In the genomic region with DNA sequence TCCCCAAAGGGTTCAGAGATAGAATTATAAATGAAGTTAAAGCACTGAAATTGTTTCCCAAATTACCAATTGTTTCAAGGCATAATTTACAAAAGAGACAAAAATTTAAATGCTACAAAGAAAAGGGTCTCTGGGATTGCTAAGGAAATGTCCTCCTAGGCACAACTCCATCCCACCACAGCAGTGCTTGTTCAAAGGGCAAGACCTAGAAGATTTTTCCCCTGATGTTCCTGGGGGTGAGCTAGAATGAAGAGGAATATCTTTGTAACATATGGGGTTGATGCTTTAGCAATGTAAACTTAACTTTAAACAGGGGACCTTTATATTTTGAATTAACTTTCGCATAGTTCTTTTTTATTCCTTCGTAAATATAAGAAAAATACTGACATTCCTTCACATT, we compare ENCODE assay signal across 11 cellular contexts. TPM values are rescaled to one million over a fixed set of nuclear protein-coding genes. Genes with fewer than 3 reads are reported as not detected.
A peak's percentile ranks its signal among the peaks of the same experiment; 100 is the strongest.
DNase-seq lines count a peak whose midpoint lies in the region; TF ChIP-seq lines count a peak whose summit lies in the region.
"Had no signal": no experiment of that assay in that cellular context is flagged by ENCODE, and none has a peak within 500 bp of the region (broad histone marks: within the 10 kb centered on the region; RNA-seq: fewer than 3 reads in every experiment).

No MANE protein-coding gene starts in this region.

- no TSS peak for BruUV-seq in mammary epithelial cell (replicated peaks; lab: Mats Ljungman, UMichigan)

- in situ Hi-C loops in mammary epithelial cell (cut with MboI; ENCODE audit: low sequenced_read_pairs in 2 of 2) = no loop called here

- H3K9ac ChIP-seq in mammary epithelial cell (ENCODE audit: insufficient read depth, low read length) = no peak overlapping the region
- no peak overlapping the region for H3K9ac ChIP-seq in mesendoderm (ENCODE audit: low read length)

- no peak overlapping the region for H2AK5ac ChIP-seq in mesendoderm (ENCODE audit: low read length)

- H2BK120ac ChIP-seq in mesendoderm (ENCODE audit: low read depth, low read length) = no peak overlapping the region

- CTCF ChIA-PET in mammary epithelial cell (lab: Charles Lee; ENCODE audit: low non-redundant PET) = no interaction called here

- no peak overlapping the region for H2BK15ac ChIP-seq in mesendoderm (replicated peaks; ENCODE audit: low read depth)

- H3K4ac ChIP-seq in mesendoderm (ENCODE audit: low read depth, low read length) = no peak overlapping the region

- H4K5ac ChIP-seq in mesendoderm (ENCODE audit: low read length) = no peak overlapping the region

- H2BK5ac ChIP-seq in mesendoderm (ENCODE audit: low read length) = no peak overlapping the region

- no peaks in the 10 kb centered on the region for H3K36me3 ChIP-seq in breast epithelium
- no peaks in the 10 kb centered on the region for H3K36me3 ChIP-seq in mammary epithelial cell (ENCODE audit: insufficient read depth, low read length)
- H3K36me3 ChIP-seq in SJSA1 = no peaks in the 10 kb centered on the region
- H3K36me3 ChIP-seq in tibial nerve = no peaks in the 10 kb centered on the region
- no peaks in the 10 kb centered on the region for H3K36me3 ChIP-seq in mesendoderm (ENCODE audit: control insufficient read depth, insufficient read depth, low read length)

- H3K18ac ChIP-seq in mesendoderm (ENCODE audit: low read length) = no peak overlapping the region

- H3K4me2 ChIP-seq in mammary epithelial cell (ENCODE audit: insufficient read depth, low read depth, low read length) (no peak overlapping the region), mesendoderm (ENCODE audit: low read length) (no peak overlapping the region)

- WGBS in mammary epithelial cell (ENCODE audit: low coverage, missing lambda C conversion rate) = 100% methylated on average over 2 of the region's 2 CpGs
- 79 to 85% methylated on average over 2 of the region's 2 CpGs for WGBS in tibial nerve, 2 donors
- WGBS in mesendoderm (ENCODE audit: extremely low coverage, insufficient coverage, low lambda C conversion rate) = 100% methylated on average over 1 of the region's 2 CpGs

- peak overlapping the region; percentile 31 to 45 (median 44) for H3K4me3 ChIP-seq in breast epithelium
- no peak overlapping the region for H3K4me3 ChIP-seq in mammary epithelial cell (replicated peaks in 1 of 3; ENCODE audit: insufficient read depth in 1 of 3, low read depth in 2 of 3, low read length in 3 of 3)
- peak overlapping the region; percentile 37 for H3K4me3 ChIP-seq in SJSA1
- peak overlapping the region; percentile 25 for H3K4me3 ChIP-seq in iPS-11a (ENCODE audit: low read depth, low read length)
- peak overlapping the region in 2 of 4 donors; percentile 39 to 49 for H3K4me3 ChIP-seq in tibial nerve
- no peak overlapping the region for H3K4me3 ChIP-seq in mesendoderm (ENCODE audit: low read length)

- intact Hi-C loops in breast epithelium (cut with DNase I; ENCODE audit: low total_unique reads) (no loop called here), mammary epithelial cell (cut with micrococcal nuclease) (loop anchor here (1.0 kb wide), 1 partner anchor 116 kb away; no protein-coding TSS in a partner anchor)

- H3K23ac ChIP-seq in mesendoderm (ENCODE audit: low read length) = no peak overlapping the region

- no peak for TF ChIP-seq POLR2A in breast epithelium (IDR thresholded peaks at IDR 0.05)
- TF ChIP-seq POLR2A in tibial nerve (IDR thresholded peaks at IDR 0.05) = no peak

- no peak overlapping the region for H4K8ac ChIP-seq in mesendoderm (ENCODE audit: low read depth, low read length)

- no peak for TF ChIP-seq EP300 in tibial nerve (IDR thresholded peaks at IDR 0.05)

- H4K20me1 ChIP-seq in mammary epithelial cell (ENCODE audit: insufficient read depth, low read length) = no peaks in the 10 kb centered on the region

- no peaks in the 10 kb centered on the region for H3K27me3 ChIP-seq in breast epithelium
- no peaks in the 10 kb centered on the region for H3K27me3 ChIP-seq in mammary epithelial cell (ENCODE audit: insufficient read depth, low read length)
- H3K27me3 ChIP-seq in SJSA1 (replicated peaks) = no peaks in the 10 kb centered on the region
- H3K27me3 ChIP-seq in tibial nerve = no peaks in the 10 kb centered on the region
- H3K27me3 ChIP-seq in mesendoderm (ENCODE audit: insufficient read depth, low read length, poor library complexity) = no peaks in the 10 kb centered on the region

- TF ChIP-seq CTCF in breast epithelium (IDR thresholded peaks at IDR 0.05) (no peak), mammary epithelial cell (conservative IDR thresholded peaks at IDR 0.05 in 1 of 2, IDR thresholded peaks at IDR 0.05 in 1 of 2; ENCODE audit: extremely low read depth in 1 of 2, insufficient read depth in 1 of 2, low read depth in 1 of 2, low read length in 2 of 2) (no peak), tibial nerve (IDR thresholded peaks at IDR 0.05) (no peak)

- no peak overlapping the region for H2AFZ ChIP-seq in mammary epithelial cell (ENCODE audit: low read depth, low read length)

- no peak overlapping the region for H3K56ac ChIP-seq in mesendoderm (ENCODE audit: low read length)

- no peaks in the 10 kb centered on the region for H3K79me1 ChIP-seq in mesendoderm (ENCODE audit: low read length)

- no peaks in the 10 kb centered on the region for H3K4me1 ChIP-seq in breast epithelium
- peaks cover 5% of the 10 kb centered on the region for H3K4me1 ChIP-seq in mammary epithelial cell (ENCODE audit: insufficient read depth, low read length)
- H3K4me1 ChIP-seq in SJSA1 (replicated peaks) = 0 out of 2 replicates have a peak, but pooled peaks cover 3% of the 10 kb centered on the region
- peaks cover 0 to 7% (median 0%) of the 10 kb centered on the region in 4 donors for H3K4me1 ChIP-seq in tibial nerve
- H3K4me1 ChIP-seq in mesendoderm (ENCODE audit: control insufficient read depth, low read depth, low read length) = no peaks in the 10 kb centered on the region

- dilution Hi-C loops in mammary epithelial cell (cut with HindIII; ENCODE audit: low sequenced_read_pairs) = no loop called here

- no peak for DNase-seq in breast epithelium (ENCODE audit: low spot score in 2 of 2)
- no peak for DNase-seq in mammary epithelial cell
- DNase-seq in SJSA1 (ENCODE audit: low read depth in 1 of 2, low spot score in 2 of 2) = no peak
- DNase-seq in tibial nerve (ENCODE audit: low spot score in 2 of 2) = no peak
- DNase-seq in NCI-H226 = no peak
- no peak for DNase-seq in stimulated activated CD4-positive, alpha-beta T cell treated with anti-CD3 and anti-CD28 coated beads, Interleukin-2, amount 100 ng/mL, for 48 hours
- DNase-seq in mesendoderm = no peak
- DNase-seq: NCI-H446; stimulated activated CD8-positive, alpha-beta memory T cell treated with anti-CD3 and anti-CD28 coated beads, Interleukin-4, amount 100 ng/mL, for 48 hours had no signal

- no peak overlapping the region for H3K27ac ChIP-seq in breast epithelium
- H3K27ac ChIP-seq in mammary epithelial cell (ENCODE audit: insufficient read depth, low read depth, low read length) = no peak overlapping the region
- H3K27ac ChIP-seq in SJSA1 = no peak overlapping the region
- H3K27ac ChIP-seq in tibial nerve = peak overlapping the region in 3 of 4 donors; percentile 4 to 50 (median 21)
- no peak overlapping the region for H3K27ac ChIP-seq in mesendoderm (ENCODE audit: low read depth, low read length)

- H3K9me3 ChIP-seq in breast epithelium (no peaks in the 10 kb centered on the region), mammary epithelial cell (replicated peaks; ENCODE audit: insufficient read depth, low read length) (no peaks in the 10 kb centered on the region), SJSA1 (replicated peaks) (no peaks in the 10 kb centered on the region), tibial nerve (no peaks in the 10 kb centered on the region)

- no peaks in the 10 kb centered on the region for H3K79me2 ChIP-seq in mammary epithelial cell (ENCODE audit: insufficient read depth, low read length)
- H3K79me2 ChIP-seq in mesendoderm (ENCODE audit: control insufficient read depth, insufficient read depth, low read length) = no peaks in the 10 kb centered on the region

RNA-seq across cellular contexts. Expression of a gene that starts 1.6 kb away (rescaled TPM):
- total RNA-seq in breast epithelium (10 to 100 TPM; 28.2 to 94.9 (median 61.3) TPM), mammary epithelial cell (100 to 1,000 TPM; 149 to 454 TPM), tibial nerve (10 to 100 TPM; 18.1 to 62.7 (median 22.4) TPM)
- polyA plus RNA-seq in mammary epithelial cell = 1.2 TPM
- 1.1 TPM for polyA minus RNA-seq in mammary epithelial cell
- 49.3 and 73.0 TPM in 2 replicates for total RNA-seq in SJSA1 (2014; rRNA removed; shearing (Covaris generic))
- 20.9 TPM for polyA plus RNA-seq in mesendoderm (2013, experiment 1 of 2)
- polyA plus RNA-seq in mesendoderm (2013, experiment 2 of 2) = 22.8 TPM

RNA-seq across cellular contexts. Expression of a gene that starts 31.3 kb away (rescaled TPM):
- under 1 TPM; 0.15 to 0.33 (median 0.16) TPM for total RNA-seq in breast epithelium
- total RNA-seq in mammary epithelial cell = not detected
- 0.03 TPM for polyA plus RNA-seq in mammary epithelial cell
- polyA minus RNA-seq in mammary epithelial cell = not detected
- not detected in 2 replicates for total RNA-seq in SJSA1 (2014; rRNA removed; shearing (Covaris generic))
- total RNA-seq in tibial nerve = under 1 TPM in 1 of 4 donors, not detected in 3; 0.78 TPM
- 0.03 TPM for polyA plus RNA-seq in mesendoderm (2013, experiment 1 of 2)
- polyA plus RNA-seq in mesendoderm (2013, experiment 2 of 2) = 0.04 TPM
- total RNA-seq: lower leg skin had no signal

Comparison
In these comparisons a context has a peak if more than half of its experiments do, and no peak if none do; other contexts are left out.
1. H3K4me3 ChIP-seq: peak in breast epithelium (3 of 3), SJSA1 (single experiment) and iPS-11a (single experiment); none in mammary epithelial cell (0 of 3) and mesendoderm (single experiment).
2. H3K27ac ChIP-seq: peak in tibial nerve (3 of 4); none in breast epithelium (0 of 2), mammary epithelial cell (single experiment), SJSA1 (single experiment) and mesendoderm (single experiment).